In genomic region chr6:136607932-136608772, GRCh38 we compare ENCODE assay signal across 9 cellular contexts. TPM values are rescaled to one million over a fixed set of nuclear protein-coding genes. Genes with fewer than 3 reads are reported as not detected.
DNase-seq lines count a peak whose midpoint lies in the region; ATAC-seq, FAIRE-seq and TF ChIP-seq lines count a peak whose summit lies in the region.
"Had no signal": no experiment of that assay in that cellular context is flagged by ENCODE, and none has a peak within 500 bp of the region (broad histone marks: within the 10 kb centered on the region; RNA-seq: fewer than 3 reads in every experiment).

No MANE protein-coding gene starts in this region.

- no peak overlapping the region for H3K27ac ChIP-seq in endothelial cell of umbilical vein (ENCODE audit: insufficient read depth, low read depth, low read length)
- no peak overlapping the region for H3K27ac ChIP-seq in naive thymus-derived CD4-positive, alpha-beta T cell (ENCODE audit: low read depth, low read length)

- H4K20me1 ChIP-seq in endothelial cell of umbilical vein (replicated peaks; ENCODE audit: control insufficient read depth, extremely low read depth, insufficient read depth, low read length), result no peaks in the 10 kb centered on the region

- H2AFZ ChIP-seq in endothelial cell of umbilical vein (ENCODE audit: low read depth, low read length), result no peak overlapping the region

- H3K36me3 ChIP-seq in endothelial cell of umbilical vein (ENCODE audit: control insufficient read depth in 2 of 2, extremely low read depth in 1 of 2, insufficient read depth in 2 of 2, low read length in 2 of 2), result no peaks in the 10 kb centered on the region
- H3K36me3 ChIP-seq in naive thymus-derived CD4-positive, alpha-beta T cell (ENCODE audit: control insufficient read depth in 2 of 3, insufficient read depth in 3 of 3, low read length in 3 of 3), result peaks cover 0 to 14% (median 3%) of the 10 kb centered on the region in 3 experiments

- H3K27ac Mint-ChIP-seq in naive thymus-derived CD4-positive, alpha-beta T cell, result peak overlapping the region in 3 of 9 donors; percentile 11 to 53 (median 46)

- TF ChIP-seq POLR2A in endothelial cell of umbilical vein (IDR thresholded peaks at IDR 0.05; ENCODE audit: low read depth, low read length), result no peak

- ATAC-seq in GM18861 (IDR thresholded peaks at IDR 0.05; ENCODE audit: unreplicated experiment) (peak; percentile 90), HG03108 (IDR thresholded peaks at IDR 0.05; ENCODE audit: unreplicated experiment) (peak; percentile 71)
- ATAC-seq in naive thymus-derived CD4-positive, alpha-beta T cell, result peak; percentile 90

- no peaks in the 10 kb centered on the region for H3K9me3 Mint-ChIP-seq in naive thymus-derived CD4-positive, alpha-beta T cell
- H3K9me3 Mint-ChIP-seq: IgD-negative memory B cell had no signal

- POLR2A ChIA-PET in endothelial cell of umbilical vein (lab: Charles Lee), result no interaction called here
- POLR2A ChIA-PET in naive thymus-derived CD4-positive, alpha-beta T cell (lab: Charles Lee), result no interaction called here

- H3K4me1 ChIP-seq in endothelial cell of umbilical vein (ENCODE audit: control insufficient read depth, extremely low read depth, insufficient read depth, low read length), result peaks cover 43% of the 10 kb centered on the region
- no peaks in the 10 kb centered on the region for H3K4me1 ChIP-seq in naive thymus-derived CD4-positive, alpha-beta T cell (ENCODE audit: control insufficient read depth in 2 of 2, insufficient read depth in 2 of 2, low read length in 2 of 2)

- no peak overlapping the region for H3K4me2 ChIP-seq in endothelial cell of umbilical vein (ENCODE audit: insufficient read depth, low read length)

- no peaks in the 10 kb centered on the region for H3K9me3 ChIP-seq in endothelial cell of umbilical vein (replicated peaks; ENCODE audit: control insufficient read depth, insufficient read depth, low read length)
- H3K9me3 ChIP-seq in naive thymus-derived CD4-positive, alpha-beta T cell (ENCODE audit: control insufficient read depth in 2 of 3, low read length in 3 of 3), result no peaks in the 10 kb centered on the region

- H3K4me1 Mint-ChIP-seq in naive thymus-derived CD4-positive, alpha-beta T cell, result peaks cover 0 to 23% (median 5%) of the 10 kb centered on the region in 7 donors

- peak overlapping the region; percentile 17 for H3K9ac ChIP-seq in endothelial cell of umbilical vein (replicated peaks; ENCODE audit: extremely low read depth, insufficient read depth, low read length)

- no peaks in the 10 kb centered on the region for H3K79me2 ChIP-seq in endothelial cell of umbilical vein (ENCODE audit: control insufficient read depth, insufficient read depth, low read length)

- dilution Hi-C loops in endothelial cell of umbilical vein (cut with MboI; ENCODE audit: extremely low pct_ligation_motif_present, low sequenced_read_pairs), result no loop called here

- peak; percentile 68 for FAIRE-seq in endothelial cell of umbilical vein (lab: Jason Lieb, UNC)

- H3K4me3 Mint-ChIP-seq in naive thymus-derived CD4-positive, alpha-beta T cell, result no peak overlapping the region
- H3K4me3 Mint-ChIP-seq: IgD-negative memory B cell had no signal

- peak; percentile 45 to 50 for DNase-seq in AML-193 (lab: John Stamatoyannopoulos, UW)
- peak; percentile 68 for DNase-seq in NCI-H748 treated with DMSO at 0.1 percent for 48 hours (lab: John Stamatoyannopoulos, UW)
- DNase-seq in activated CD8-positive, alpha-beta memory T cell treated with anti-CD3 and anti-CD28 coated beads for 1 hour (ENCODE audit: extremely low read depth in 1 of 2, low read depth in 1 of 2), result peak; percentile 40 to 57
- DNase-seq in endothelial cell of umbilical vein (ENCODE audit: low read depth, low spot score), result peak; percentile 61
- peak; percentile 47 to 77 (median 69) for DNase-seq in naive thymus-derived CD4-positive, alpha-beta T cell
- peak; percentile 45 to 77 (median 62) for DNase-seq in stimulated activated naive CD4-positive, alpha-beta T cell (lab: John Stamatoyannopoulos, UW)

- TF ChIP-seq CTCF in endothelial cell of umbilical vein (IDR thresholded peaks at IDR 0.05; ENCODE audit: extremely low read depth in 1 of 2, insufficient read depth in 1 of 2, low read depth in 1 of 2, low read length in 2 of 2), result peak; percentile 83 to 85

- peaks cover 0 to 42% (median 28%) of the 10 kb centered on the region in 5 donors for H3K36me3 Mint-ChIP-seq in naive thymus-derived CD4-positive, alpha-beta T cell

- H3K27me3 Mint-ChIP-seq in naive thymus-derived CD4-positive, alpha-beta T cell, result no peaks in the 10 kb centered on the region
- H3K27me3 Mint-ChIP-seq: IgD-negative memory B cell had no signal

- H3K27me3 ChIP-seq in endothelial cell of umbilical vein (ENCODE audit: control insufficient read depth in 2 of 2, insufficient read depth in 2 of 2, low read length in 2 of 2), result no peaks in the 10 kb centered on the region
- no peaks in the 10 kb centered on the region for H3K27me3 ChIP-seq in naive thymus-derived CD4-positive, alpha-beta T cell (ENCODE audit: control insufficient read depth in 2 of 2, insufficient read depth in 2 of 2, low read length in 2 of 2)

- H3K4me3 ChIP-seq in endothelial cell of umbilical vein (replicated peaks in 1 of 3; ENCODE audit: insufficient read depth in 1 of 3, low read depth in 1 of 3, low read length in 3 of 3), result no peak overlapping the region
- H3K4me3 ChIP-seq in naive thymus-derived CD4-positive, alpha-beta T cell (ENCODE audit: low read length), result no peak overlapping the region

- no TSS peak for BruUV-seq in endothelial cell of umbilical vein (replicated peaks; lab: Mats Ljungman, UMichigan)

- intact Hi-C loops in endothelial cell of umbilical vein (cut with micrococcal nuclease), result loop anchor here (1.0 kb wide), 1 partner anchor 184 kb away; the partner anchor contains the start of gene MAP3K5
- intact Hi-C loops in naive thymus-derived CD4-positive, alpha-beta T cell (cut with micrococcal nuclease), result loop anchor here (1.0 to 10.0 kb wide), 6 partner anchors 23 to 1037 kb away; no protein-coding TSS in a partner anchor

- no peaks in the 10 kb centered on the region for H3K9me1 ChIP-seq in endothelial cell of umbilical vein (replicated peaks; ENCODE audit: control insufficient read depth, extremely low read depth, insufficient read depth, low read length)

- CTCF ChIA-PET in endothelial cell of umbilical vein (lab: Charles Lee), result interaction anchor here (0.8 to 3.7 kb wide), 7 partner anchors 14 to 184 kb away, joined by 3 to 20 read pairs (median 6); partner anchors contain the start of gene MAP3K5
- CTCF ChIA-PET in naive thymus-derived CD4-positive, alpha-beta T cell (lab: Charles Lee), result interaction anchor here (0.8 to 2.5 kb wide), 4 partner anchors 8 to 487 kb away, joined by 3 to 16 read pairs (median 4); partner anchors contain the start of gene MAP3K5

TF ChIP-seq in endothelial cell of umbilical vein, 7 proteins besides CTCF, POLR2A, EP300 and RAD21:
- TF ChIP-seq MYC (IDR thresholded peaks at IDR 0.05; ENCODE audit: low read depth, low read length), result no peak

RNA-seq across cellular contexts. Expression of gene MAP7, which starts 57.9 kb away (rescaled TPM):
- 0.30 and 0.42 TPM in 2 replicates for total RNA-seq in endothelial cell of umbilical vein
- 0.07 and 0.10 TPM in 2 replicates for polyA plus RNA-seq in endothelial cell of umbilical vein
- 0.08 and 0.15 TPM in 2 replicates for polyA plus RNA-seq in endothelial cell of umbilical vein (2011; cell fraction: cytosol; rRNA removed)
- 0.15 and 0.22 TPM in 2 replicates for polyA plus RNA-seq in endothelial cell of umbilical vein (2011; cell fraction: nucleus; rRNA removed)
- polyA plus RNA-seq in endothelial cell of umbilical vein (2012), result 0.15 and 0.19 TPM in 2 replicates
- polyA minus RNA-seq in endothelial cell of umbilical vein, result 0.13 and 0.19 TPM in 2 replicates
- 25.4 TPM for polyA minus RNA-seq in endothelial cell of umbilical vein (2011; cell fraction: cytosol; rRNA and poly(A)+ RNA removed)
- 0.19 TPM in 1 of 2 replicates, not detected in the other for polyA minus RNA-seq in endothelial cell of umbilical vein (2011; cell fraction: nucleus; rRNA and poly(A)+ RNA removed)
- total RNA-seq in naive thymus-derived CD4-positive, alpha-beta T cell, result 1 to 10 TPM in 1 of 5 experiments, under 1 TPM in 4; 0.14 to 1.1 (median 0.32) TPM
- polyA plus RNA-seq in naive thymus-derived CD4-positive, alpha-beta T cell, result under 1 TPM; 0.13 to 0.17 TPM
